In the genomic region with DNA sequence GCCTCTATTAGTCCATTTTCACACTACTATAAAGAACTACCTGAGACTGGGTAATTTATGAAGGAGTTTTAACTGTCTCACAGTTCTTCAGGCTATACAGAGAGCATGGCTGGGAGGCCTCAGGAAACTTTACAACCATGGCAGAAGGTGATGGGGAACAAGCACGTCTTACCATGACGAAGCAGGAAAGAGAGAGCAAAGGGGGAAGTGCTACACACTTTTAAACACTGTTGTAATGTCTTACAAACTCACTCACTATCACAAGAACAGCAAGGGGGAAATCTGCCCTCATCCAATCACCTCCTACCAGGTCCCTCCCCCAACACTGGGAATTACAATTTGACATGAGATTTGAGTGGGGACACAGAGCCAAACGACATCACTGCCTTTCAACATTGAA, we compare ENCODE assay signal across 6 cellular contexts.
A peak's percentile ranks its signal among the peaks of the same experiment; 100 is the strongest.
DNase-seq lines count a peak whose midpoint lies in the region; TF ChIP-seq lines count a peak whose summit lies in the region.
"Not testable (repeated sequence)": the region's sequence is repeated elsewhere in the genome, so short reads cannot be mapped to it uniquely, and the experiment has no call there.

No MANE protein-coding gene starts in this region.

- H3K4me3 ChIP-seq in NB4 (ENCODE audit: low read depth, low read length); neutrophil (ENCODE audit: low read depth in 1 of 2, low read length in 1 of 2): not testable (repeated sequence)

- not testable (repeated sequence) for TF ChIP-seq CTCF in CD14-positive monocyte (IDR thresholded peaks at IDR 0.05); NB4 (IDR thresholded peaks at IDR 0.05; ENCODE audit: low read depth, low read length); chondrocyte (IDR thresholded peaks at IDR 0.05); neutrophil (IDR thresholded peaks at IDR 0.05)

- not testable (repeated sequence) for H3K36me3 ChIP-seq in neutrophil

- not testable (repeated sequence) for H3K4me1 ChIP-seq in neutrophil (ENCODE audit: control insufficient read depth in 1 of 2, insufficient read depth in 1 of 2, low read depth in 1 of 2, low read length in 1 of 2)

- not testable (repeated sequence) for H3K9me3 Mint-ChIP-seq in CD14-positive monocyte; chondrocyte (ENCODE audit: low read depth)

- H3K9me3 ChIP-seq in neutrophil: not testable (repeated sequence)

- peak overlapping the region; percentile 62 for H3K27ac ChIP-seq in neutrophil

- peaks cover 4 to 11% of the 10 kb centered on the region in 2 donors for H3K36me3 Mint-ChIP-seq in CD14-positive monocyte
- peaks cover 14% of the 10 kb centered on the region for H3K36me3 Mint-ChIP-seq in chondrocyte (ENCODE audit: low read depth)

- not testable (repeated sequence) for H3K4me1 Mint-ChIP-seq in CD14-positive monocyte; chondrocyte (ENCODE audit: low read depth)

- H3K27ac Mint-ChIP-seq in CD14-positive monocyte (peak overlapping the region in 5 of 7 donors; percentile 37 to 73 (median 58)), chondrocyte (ENCODE audit: unreplicated experiment) (peak overlapping the region; percentile 20)

- intact Hi-C loops in CD14-positive monocyte (cut with micrococcal nuclease): not testable (repeated sequence)

- not testable (repeated sequence) for H3K27me3 Mint-ChIP-seq in CD14-positive monocyte (ENCODE audit: low read depth in 3 of 3); chondrocyte (ENCODE audit: low read depth)

- not testable (repeated sequence) for H3K4me3 Mint-ChIP-seq in CD14-positive monocyte; chondrocyte (ENCODE audit: unreplicated experiment)

- in situ Hi-C loops in KBM-7 (cut with MboI; ENCODE audit: low pct_unique_long_range_greater_than_20kb, low sequenced_read_pairs): not testable (repeated sequence)

- H3K27me3 ChIP-seq in neutrophil: not testable (repeated sequence)

- not testable (repeated sequence) for TF ChIP-seq POLR2A in NB4 (IDR thresholded peaks at IDR 0.05; ENCODE audit: extremely low read depth, insufficient read length)

- DNase-seq in CD14-positive monocyte (ENCODE audit: low spot score); chondrocyte (ENCODE audit: low spot score): not testable (repeated sequence)
- DNase-seq in GF-D8 (lab: John Stamatoyannopoulos, UW) (peak; percentile 17), KBM-7 (peak; percentile 65), NB4 (ENCODE audit: low read depth) (peak; percentile 1)
